Comparison of ENCODE assay signal across 20 cellular contexts in the genomic region with DNA sequence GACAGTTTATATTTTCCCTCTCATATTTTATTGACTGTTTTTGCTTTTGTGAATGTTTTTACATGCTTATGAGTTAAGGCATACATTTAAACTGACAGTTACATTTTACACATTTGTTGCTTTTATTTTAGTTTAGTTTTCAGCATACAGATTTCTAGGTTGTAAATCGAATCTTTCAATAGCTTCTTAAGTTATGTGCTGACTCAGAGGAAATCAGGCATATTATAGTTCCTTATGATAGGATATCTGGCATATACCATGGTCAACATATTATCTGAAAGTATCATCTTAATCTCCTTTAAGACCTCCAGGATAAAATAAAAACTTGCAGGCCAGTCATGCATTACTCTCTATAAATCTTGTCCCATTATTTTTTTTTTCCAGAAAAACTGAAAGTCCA.
"Had no signal": no experiment of that assay in that cellular context is flagged by ENCODE, and none has a peak within 500 bp of the region (broad histone marks: within the 10 kb centered on the region; RNA-seq: fewer than 3 reads in every experiment).

No MANE protein-coding gene starts in this region.

- H3K27ac ChIP-seq: SJSA1 had no signal

- H3K36me3 ChIP-seq: SJSA1 had no signal

- H3K9ac ChIP-seq: SK-N-SH had no signal

- H3K4me2 ChIP-seq: SK-N-SH had no signal

- H3K9me3 ChIP-seq: SJSA1, SK-N-SH had no signal

- H3K27me3 ChIP-seq: SJSA1 had no signal

- DNase-seq: KBM-7, NCI-H1092, NCI-H1105 treated with DMSO at 0.1 percent for 48 hours, NCI-H1417 treated with DMSO at 0.1 percent for 48 hours, NCI-H146, NCI-H1694 treated with DMSO at 0.1 percent for 48 hours, NCI-H2029, NCI-H2081 treated with DMSO at 0.1 percent for 48 hours, NCI-H2171, NCI-H226, NCI-H446, NCI-H510A, NCI-H524 treated with DMSO at 0.1 percent for 48 hours, NCI-H774, Right ventricle myocardium superior, RPMI8226, SIG-M5, SK-N-SH, SW 1271 had no signal

- H3K4me3 ChIP-seq: SJSA1 had no signal

- H3K4me1 ChIP-seq: SJSA1 had no signal
